1 cellular context compared by ENCODE assay signal in genomic region chr11:67248653-67249052, GRCh38.
TF ChIP-seq lines count a peak whose summit lies in the region.

No MANE protein-coding gene starts in this region.

TF ChIP-seq in HepG2, 621 proteins besides CTCF, POLR2A, EP300 and RAD21 (continues in another document):
- TF ChIP-seq SOX6 (IDR thresholded peaks at IDR 0.05) (no peak), SOX6 (CRISPR knock-in tag; IDR thresholded peaks at IDR 0.05) (no peak; the same call in 1 of the 2 replicates), ZNF747 (CRISPR knock-in tag; IDR thresholded peaks at IDR 0.05; ENCODE audit: borderline replicate concordance) (no peak), NRL (CRISPR knock-in tag; IDR thresholded peaks at IDR 0.05; ENCODE audit: borderline replicate concordance) (peak; percentile 57; the same call in 1 of the 2 replicates), TFAP4 (IDR thresholded peaks at IDR 0.05; ENCODE audit: borderline replicate concordance, low read depth) (0 out of 2 replicates have a peak, but pooled peaks have one; percentile 35), EED (CRISPR knock-in tag; IDR thresholded peaks at IDR 0.05) (no peak), ZSCAN20 (CRISPR knock-in tag; IDR thresholded peaks at IDR 0.05; ENCODE audit: borderline replicate concordance) (no peak), ZNF567 (CRISPR knock-in tag; IDR thresholded peaks at IDR 0.05; ENCODE audit: borderline replicate concordance) (no peak), SALL2 (CRISPR knock-in tag; IDR thresholded peaks at IDR 0.05) (no peak), ZNF205 (CRISPR knock-in tag; IDR thresholded peaks at IDR 0.05) (peak; percentile 95), KDM3A (CRISPR knock-in tag; IDR thresholded peaks at IDR 0.05; ENCODE audit: low read depth) (no peak), ZNF816 (CRISPR knock-in tag; IDR thresholded peaks at IDR 0.05; ENCODE audit: borderline replicate concordance) (no peak), NCOA2 (CRISPR knock-in tag; IDR thresholded peaks at IDR 0.05) (0 out of 2 replicates have a peak, but pooled peaks have one; percentile 27), ZFX (CRISPR knock-in tag; IDR thresholded peaks at IDR 0.05; ENCODE audit: low read depth) (0 out of 2 replicates have a peak, but pooled peaks have one; percentile 25), USF2 (IDR thresholded peaks at IDR 0.05; ENCODE audit: low read depth, low read length) (no peak), USF2 (CRISPR knock-in tag; IDR thresholded peaks at IDR 0.05; ENCODE audit: borderline replicate concordance) (peak; percentile 25; the same call in 1 of the 2 replicates), KDM6A (CRISPR knock-in tag; IDR thresholded peaks at IDR 0.05; ENCODE audit: low read depth) (no peak), JDP2 (CRISPR knock-in tag; IDR thresholded peaks at IDR 0.05; ENCODE audit: borderline replicate concordance) (no peak), NBN (conservative IDR thresholded peaks at IDR 0.05) (no peak), NR2C2 (CRISPR knock-in tag; IDR thresholded peaks at IDR 0.05; ENCODE audit: borderline replicate concordance) (0 out of 2 replicates have a peak, but pooled peaks have one; percentile 16), ZBTB20 (CRISPR knock-in tag; IDR thresholded peaks at IDR 0.05; ENCODE audit: borderline replicate concordance, low read depth) (no peak), ZNF598 (CRISPR knock-in tag; IDR thresholded peaks at IDR 0.05; ENCODE audit: borderline replicate concordance) (0 out of 2 replicates have a peak, but pooled peaks have one; percentile 58)
- TF ChIP-seq, protein P1, sequence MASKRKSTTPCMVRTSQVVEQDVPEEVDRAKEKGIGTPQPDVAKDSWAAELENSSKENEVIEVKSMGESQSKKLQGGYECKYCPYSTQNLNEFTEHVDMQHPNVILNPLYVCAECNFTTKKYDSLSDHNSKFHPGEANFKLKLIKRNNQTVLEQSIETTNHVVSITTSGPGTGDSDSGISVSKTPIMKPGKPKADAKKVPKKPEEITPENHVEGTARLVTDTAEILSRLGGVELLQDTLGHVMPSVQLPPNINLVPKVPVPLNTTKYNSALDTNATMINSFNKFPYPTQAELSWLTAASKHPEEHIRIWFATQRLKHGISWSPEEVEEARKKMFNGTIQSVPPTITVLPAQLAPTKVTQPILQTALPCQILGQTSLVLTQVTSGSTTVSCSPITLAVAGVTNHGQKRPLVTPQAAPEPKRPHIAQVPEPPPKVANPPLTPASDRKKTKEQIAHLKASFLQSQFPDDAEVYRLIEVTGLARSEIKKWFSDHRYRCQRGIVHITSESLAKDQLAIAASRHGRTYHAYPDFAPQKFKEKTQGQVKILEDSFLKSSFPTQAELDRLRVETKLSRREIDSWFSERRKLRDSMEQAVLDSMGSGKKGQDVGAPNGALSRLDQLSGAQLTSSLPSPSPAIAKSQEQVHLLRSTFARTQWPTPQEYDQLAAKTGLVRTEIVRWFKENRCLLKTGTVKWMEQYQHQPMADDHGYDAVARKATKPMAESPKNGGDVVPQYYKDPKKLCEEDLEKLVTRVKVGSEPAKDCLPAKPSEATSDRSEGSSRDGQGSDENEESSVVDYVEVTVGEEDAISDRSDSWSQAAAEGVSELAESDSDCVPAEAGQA (IDR thresholded peaks at IDR 0.05; ENCODE audit: low read depth): no peak
- TF ChIP-seq, protein P1 (CRISPR knock-in tag; IDR thresholded peaks at IDR 0.05; ENCODE audit: borderline replicate concordance): no peak
- TF ChIP-seq, protein P2, sequence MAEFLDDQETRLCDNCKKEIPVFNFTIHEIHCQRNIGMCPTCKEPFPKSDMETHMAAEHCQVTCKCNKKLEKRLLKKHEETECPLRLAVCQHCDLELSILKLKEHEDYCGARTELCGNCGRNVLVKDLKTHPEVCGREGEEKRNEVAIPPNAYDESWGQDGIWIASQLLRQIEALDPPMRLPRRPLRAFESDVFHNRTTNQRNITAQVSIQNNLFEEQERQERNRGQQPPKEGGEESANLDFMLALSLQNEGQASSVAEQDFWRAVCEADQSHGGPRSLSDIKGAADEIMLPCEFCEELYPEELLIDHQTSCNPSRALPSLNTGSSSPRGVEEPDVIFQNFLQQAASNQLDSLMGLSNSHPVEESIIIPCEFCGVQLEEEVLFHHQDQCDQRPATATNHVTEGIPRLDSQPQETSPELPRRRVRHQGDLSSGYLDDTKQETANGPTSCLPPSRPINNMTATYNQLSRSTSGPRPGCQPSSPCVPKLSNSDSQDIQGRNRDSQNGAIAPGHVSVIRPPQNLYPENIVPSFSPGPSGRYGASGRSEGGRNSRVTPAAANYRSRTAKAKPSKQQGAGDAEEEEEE (CRISPR knock-in tag; IDR thresholded peaks at IDR 0.05; ENCODE audit: borderline replicate concordance): no peak
- TF ChIP-seq, protein P3, sequence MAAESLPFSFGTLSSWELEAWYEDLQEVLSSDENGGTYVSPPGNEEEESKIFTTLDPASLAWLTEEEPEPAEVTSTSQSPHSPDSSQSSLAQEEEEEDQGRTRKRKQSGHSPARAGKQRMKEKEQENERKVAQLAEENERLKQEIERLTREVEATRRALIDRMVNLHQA (CRISPR knock-in tag; IDR thresholded peaks at IDR 0.05): no peak
- TF ChIP-seq, protein P4, sequence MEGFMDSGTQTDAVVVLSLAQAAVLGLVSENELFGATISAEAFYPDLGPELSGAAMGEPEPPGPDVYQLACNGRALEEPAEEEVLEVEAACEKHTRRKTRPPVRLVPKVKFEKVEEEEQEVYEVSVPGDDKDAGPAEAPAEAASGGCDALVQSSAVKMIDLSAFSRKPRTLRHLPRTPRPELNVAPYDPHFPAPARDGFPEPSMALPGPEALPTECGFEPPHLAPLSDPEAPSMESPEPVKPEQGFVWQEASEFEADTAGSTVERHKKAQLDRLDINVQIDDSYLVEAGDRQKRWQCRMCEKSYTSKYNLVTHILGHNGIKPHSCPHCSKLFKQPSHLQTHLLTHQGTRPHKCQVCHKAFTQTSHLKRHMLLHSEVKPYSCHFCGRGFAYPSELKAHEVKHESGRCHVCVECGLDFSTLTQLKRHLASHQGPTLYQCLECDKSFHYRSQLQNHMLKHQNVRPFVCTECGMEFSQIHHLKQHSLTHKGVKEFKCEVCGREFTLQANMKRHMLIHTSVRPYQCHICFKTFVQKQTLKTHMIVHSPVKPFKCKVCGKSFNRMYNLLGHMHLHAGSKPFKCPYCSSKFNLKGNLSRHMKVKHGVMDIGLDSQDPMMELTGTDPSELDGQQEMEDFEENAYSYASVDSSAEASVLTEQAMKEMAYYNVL (CRISPR knock-in tag; IDR thresholded peaks at IDR 0.05; ENCODE audit: borderline replicate concordance): no peak
- TF ChIP-seq, protein P5, sequence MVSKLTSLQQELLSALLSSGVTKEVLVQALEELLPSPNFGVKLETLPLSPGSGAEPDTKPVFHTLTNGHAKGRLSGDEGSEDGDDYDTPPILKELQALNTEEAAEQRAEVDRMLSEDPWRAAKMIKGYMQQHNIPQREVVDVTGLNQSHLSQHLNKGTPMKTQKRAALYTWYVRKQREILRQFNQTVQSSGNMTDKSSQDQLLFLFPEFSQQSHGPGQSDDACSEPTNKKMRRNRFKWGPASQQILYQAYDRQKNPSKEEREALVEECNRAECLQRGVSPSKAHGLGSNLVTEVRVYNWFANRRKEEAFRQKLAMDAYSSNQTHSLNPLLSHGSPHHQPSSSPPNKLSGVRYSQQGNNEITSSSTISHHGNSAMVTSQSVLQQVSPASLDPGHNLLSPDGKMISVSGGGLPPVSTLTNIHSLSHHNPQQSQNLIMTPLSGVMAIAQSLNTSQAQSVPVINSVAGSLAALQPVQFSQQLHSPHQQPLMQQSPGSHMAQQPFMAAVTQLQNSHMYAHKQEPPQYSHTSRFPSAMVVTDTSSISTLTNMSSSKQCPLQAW (CRISPR knock-in tag; IDR thresholded peaks at IDR 0.05): 0 out of 2 replicates have a peak, but pooled peaks have one; percentile 38
- TF ChIP-seq, protein P6, sequence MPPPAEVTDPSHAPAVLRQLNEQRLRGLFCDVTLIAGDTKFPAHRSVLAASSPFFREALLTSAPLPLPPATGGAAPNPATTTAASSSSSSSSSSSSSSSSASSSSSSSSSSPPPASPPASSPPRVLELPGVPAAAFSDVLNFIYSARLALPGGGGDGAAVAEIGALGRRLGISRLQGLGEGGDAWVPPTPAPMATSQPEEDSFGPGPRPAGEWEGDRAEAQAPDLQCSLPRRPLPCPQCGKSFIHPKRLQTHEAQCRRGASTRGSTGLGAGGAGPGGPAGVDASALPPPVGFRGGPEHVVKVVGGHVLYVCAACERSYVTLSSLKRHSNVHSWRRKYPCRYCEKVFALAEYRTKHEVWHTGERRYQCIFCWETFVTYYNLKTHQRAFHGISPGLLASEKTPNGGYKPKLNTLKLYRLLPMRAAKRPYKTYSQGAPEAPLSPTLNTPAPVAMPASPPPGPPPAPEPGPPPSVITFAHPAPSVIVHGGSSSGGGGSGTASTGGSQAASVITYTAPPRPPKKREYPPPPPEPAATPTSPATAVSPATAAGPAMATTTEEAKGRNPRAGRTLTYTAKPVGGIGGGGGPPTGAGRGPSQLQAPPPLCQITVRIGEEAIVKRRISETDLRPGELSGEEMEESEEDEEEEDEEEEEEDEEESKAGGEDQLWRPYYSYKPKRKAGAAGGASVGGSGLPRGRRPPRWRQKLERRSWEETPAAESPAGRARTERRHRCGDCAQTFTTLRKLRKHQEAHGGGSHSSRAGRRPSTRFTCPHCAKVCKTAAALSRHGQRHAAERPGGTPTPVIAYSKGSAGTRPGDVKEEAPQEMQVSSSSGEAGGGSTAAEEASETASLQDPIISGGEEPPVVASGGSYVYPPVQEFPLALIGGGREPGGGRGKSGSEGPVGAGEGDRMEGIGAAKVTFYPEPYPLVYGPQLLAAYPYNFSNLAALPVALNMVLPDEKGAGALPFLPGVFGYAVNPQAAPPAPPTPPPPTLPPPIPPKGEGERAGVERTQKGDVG (CRISPR knock-in tag; IDR thresholded peaks at IDR 0.05; ENCODE audit: borderline replicate concordance): no peak
- TF ChIP-seq, protein P7, sequence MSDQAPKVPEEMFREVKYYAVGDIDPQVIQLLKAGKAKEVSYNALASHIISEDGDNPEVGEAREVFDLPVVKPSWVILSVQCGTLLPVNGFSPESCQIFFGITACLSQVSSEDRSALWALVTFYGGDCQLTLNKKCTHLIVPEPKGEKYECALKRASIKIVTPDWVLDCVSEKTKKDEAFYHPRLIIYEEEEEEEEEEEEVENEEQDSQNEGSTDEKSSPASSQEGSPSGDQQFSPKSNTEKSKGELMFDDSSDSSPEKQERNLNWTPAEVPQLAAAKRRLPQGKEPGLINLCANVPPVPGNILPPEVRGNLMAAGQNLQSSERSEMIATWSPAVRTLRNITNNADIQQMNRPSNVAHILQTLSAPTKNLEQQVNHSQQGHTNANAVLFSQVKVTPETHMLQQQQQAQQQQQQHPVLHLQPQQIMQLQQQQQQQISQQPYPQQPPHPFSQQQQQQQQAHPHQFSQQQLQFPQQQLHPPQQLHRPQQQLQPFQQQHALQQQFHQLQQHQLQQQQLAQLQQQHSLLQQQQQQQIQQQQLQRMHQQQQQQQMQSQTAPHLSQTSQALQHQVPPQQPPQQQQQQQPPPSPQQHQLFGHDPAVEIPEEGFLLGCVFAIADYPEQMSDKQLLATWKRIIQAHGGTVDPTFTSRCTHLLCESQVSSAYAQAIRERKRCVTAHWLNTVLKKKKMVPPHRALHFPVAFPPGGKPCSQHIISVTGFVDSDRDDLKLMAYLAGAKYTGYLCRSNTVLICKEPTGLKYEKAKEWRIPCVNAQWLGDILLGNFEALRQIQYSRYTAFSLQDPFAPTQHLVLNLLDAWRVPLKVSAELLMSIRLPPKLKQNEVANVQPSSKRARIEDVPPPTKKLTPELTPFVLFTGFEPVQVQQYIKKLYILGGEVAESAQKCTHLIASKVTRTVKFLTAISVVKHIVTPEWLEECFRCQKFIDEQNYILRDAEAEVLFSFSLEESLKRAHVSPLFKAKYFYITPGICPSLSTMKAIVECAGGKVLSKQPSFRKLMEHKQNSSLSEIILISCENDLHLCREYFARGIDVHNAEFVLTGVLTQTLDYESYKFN (CRISPR knock-in tag; conservative IDR thresholded peaks at IDR 0.05): peak; percentile 44; the same call in 1 of the 2 replicates
- TF ChIP-seq, protein P8, sequence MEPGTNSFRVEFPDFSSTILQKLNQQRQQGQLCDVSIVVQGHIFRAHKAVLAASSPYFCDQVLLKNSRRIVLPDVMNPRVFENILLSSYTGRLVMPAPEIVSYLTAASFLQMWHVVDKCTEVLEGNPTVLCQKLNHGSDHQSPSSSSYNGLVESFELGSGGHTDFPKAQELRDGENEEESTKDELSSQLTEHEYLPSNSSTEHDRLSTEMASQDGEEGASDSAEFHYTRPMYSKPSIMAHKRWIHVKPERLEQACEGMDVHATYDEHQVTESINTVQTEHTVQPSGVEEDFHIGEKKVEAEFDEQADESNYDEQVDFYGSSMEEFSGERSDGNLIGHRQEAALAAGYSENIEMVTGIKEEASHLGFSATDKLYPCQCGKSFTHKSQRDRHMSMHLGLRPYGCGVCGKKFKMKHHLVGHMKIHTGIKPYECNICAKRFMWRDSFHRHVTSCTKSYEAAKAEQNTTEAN (CRISPR knock-in tag; conservative IDR thresholded peaks at IDR 0.05): no peak
